10 cellular contexts compared by ENCODE assay signal in the genomic region with DNA sequence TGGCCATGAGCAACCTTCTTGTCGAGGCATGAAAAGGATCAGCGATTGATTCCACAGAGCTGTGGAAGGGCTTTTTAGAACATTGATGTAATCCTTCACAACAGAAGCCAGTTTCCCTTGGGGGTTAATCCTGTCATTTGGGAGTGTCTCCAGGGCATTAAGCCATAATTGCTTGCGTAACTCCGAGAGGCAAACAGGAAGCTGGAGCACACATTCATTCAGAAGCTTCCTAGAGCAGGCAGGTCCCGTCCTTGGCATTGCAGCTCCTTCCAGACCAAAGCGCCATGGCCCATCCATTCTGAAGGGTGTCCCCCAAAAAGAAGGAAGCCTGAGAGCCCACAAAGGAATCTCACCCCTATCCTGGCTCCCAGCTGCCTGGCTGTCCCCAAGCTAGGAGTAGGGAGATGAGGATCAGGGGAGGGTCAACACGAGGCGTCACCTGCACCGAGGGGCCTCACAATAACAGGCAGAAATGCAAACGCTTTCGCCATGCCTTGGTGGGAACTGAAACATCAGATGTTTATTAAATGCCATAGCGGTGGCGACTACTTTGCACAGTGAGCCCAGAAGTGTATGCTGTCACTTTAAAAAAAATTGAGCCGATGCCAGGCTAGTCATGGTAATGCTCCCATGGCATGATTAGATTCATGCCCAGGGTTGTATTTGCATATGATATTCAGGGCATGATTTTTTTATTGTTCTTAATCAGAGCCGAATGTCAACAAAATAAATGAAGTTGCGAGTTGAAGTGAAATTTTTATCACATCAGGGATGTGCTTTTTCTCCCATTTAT.
DNase-seq lines count a peak whose midpoint lies in the region; ATAC-seq and TF ChIP-seq lines count a peak whose summit lies in the region.
"Had no signal": no experiment of that assay in that cellular context is flagged by ENCODE, and none has a peak within 500 bp of the region (broad histone marks: within the 10 kb centered on the region; RNA-seq: fewer than 3 reads in every experiment).

No MANE protein-coding gene starts in this region.

- H3K4me2 ChIP-seq in GM23338, result no peak overlapping the region

- no peak overlapping the region for H3K4me3 Mint-ChIP-seq in GM23338
- H3K4me3 Mint-ChIP-seq: central memory CD8-positive, alpha-beta T cell had no signal

- H3K27me3 ChIP-seq in GM23338 (ENCODE audit: insufficient read depth) (no peaks in the 10 kb centered on the region), psoas muscle (ENCODE audit: insufficient read depth in 3 of 3, low read length in 2 of 3) (no peaks in the 10 kb centered on the region)

- H3K27ac ChIP-seq in GM23338 (ENCODE audit: low read depth) (no peak overlapping the region), epithelial cell of prostate (peak overlapping the region; percentile 66), psoas muscle (no peak overlapping the region)

- DNase-seq in GM23338 (ENCODE audit: low spot score) (no peak), NCI-H2171 (lab: John Stamatoyannopoulos, UW) (peak; percentile 60), epithelial cell of prostate (ENCODE audit: low read depth, low spot score) (peak; percentile 83), psoas muscle (peak in 1 of 2 donors; percentile 22)
- DNase-seq in stimulated activated naive CD8-positive, alpha-beta T cell treated with anti-CD3 and anti-CD28 coated beads, Interleukin-15, Interleukin-2, amounts not matched to agents 100 U/mL and 50 U/mL, for 24 hours, result no peak
- DNase-seq in stimulated activated naive CD4-positive, alpha-beta T cell (lab: John Stamatoyannopoulos, UW), result no peak
- DNase-seq: NCI-H187 treated with DMSO at 0.1 percent for 48 hours had no signal

- TF ChIP-seq CTCF in GM23338 (conservative IDR thresholded peaks at IDR 0.05; ENCODE audit: low read depth in 2 of 2) (no peak), psoas muscle (IDR thresholded peaks at IDR 0.05) (no peak)

- no peaks in the 10 kb centered on the region for H3K36me3 ChIP-seq in GM23338 (ENCODE audit: insufficient read depth)
- H3K36me3 ChIP-seq in psoas muscle (ENCODE audit: insufficient read depth in 1 of 2, low read depth in 1 of 2), result no peaks in the 10 kb centered on the region

- H3K4me3 ChIP-seq in GM23338, result no peak overlapping the region
- H3K4me3 ChIP-seq in psoas muscle, result no peak overlapping the region

- H2AFZ ChIP-seq in GM23338, result peak overlapping the region; percentile 73; the same call in 1 of the 2 replicates

- no peaks in the 10 kb centered on the region for H4K20me1 ChIP-seq in GM23338 (replicated peaks; ENCODE audit: insufficient read depth)

- 62 to 67% (median 63%) methylated on average over 16 of the region's 16 CpGs for WGBS in psoas muscle, 3 donors

- H3K79me2 ChIP-seq in GM23338 (replicated peaks; ENCODE audit: insufficient read depth), result no peaks in the 10 kb centered on the region

- no peaks in the 10 kb centered on the region for H3F3A ChIP-seq in GM23338 (replicated peaks; ENCODE audit: low read depth)

- no peaks in the 10 kb centered on the region for H3K9me3 ChIP-seq in psoas muscle

- H3K27me3 Mint-ChIP-seq in GM23338 (ENCODE audit: insufficient read depth, low read depth, poor library complexity), result no peaks in the 10 kb centered on the region

- H3K4me1 Mint-ChIP-seq in GM23338, result peaks cover 30% of the 10 kb centered on the region
- H3K4me1 Mint-ChIP-seq: central memory CD8-positive, alpha-beta T cell had no signal

- intact Hi-C loops in psoas muscle (cut with DNase I), result loop anchor here in 1 of 2 donors (5.0 kb wide), 1 partner anchor 338 kb away; a partner anchor contains a TSS

- no peaks in the 10 kb centered on the region for H3K36me3 Mint-ChIP-seq in GM23338 (ENCODE audit: low read depth)

- H3K9me3 Mint-ChIP-seq in GM23338, result no peaks in the 10 kb centered on the region
- H3K9me3 Mint-ChIP-seq: central memory CD8-positive, alpha-beta T cell had no signal

- no peak overlapping the region for H3K27ac Mint-ChIP-seq in GM23338

- no peak for ATAC-seq in GM23338
- peak in 3 of 4 donors; percentile 61 to 64 (median 62) for ATAC-seq in psoas muscle
- no peak for ATAC-seq in HG03378 (IDR thresholded peaks at IDR 0.05; ENCODE audit: unreplicated experiment)
- ATAC-seq in stimulated activated naive CD8-positive, alpha-beta T cell treated with anti-CD3 and anti-CD28 coated beads, Interleukin-15, Interleukin-2, amounts not matched to agents 100 U/mL and 50 U/mL, for 24 hours, result no peak
- ATAC-seq in HG03460 (IDR thresholded peaks at IDR 0.05; ENCODE audit: unreplicated experiment), result no peak

- H3K4me1 ChIP-seq in GM23338 (ENCODE audit: insufficient read depth), result peaks cover 4% of the 10 kb centered on the region; the same call in 1 of the 2 replicates
- H3K4me1 ChIP-seq in psoas muscle, result peaks cover 4% of the 10 kb centered on the region

- H3K9me2 ChIP-seq in GM23338 (ENCODE audit: insufficient read depth), result no peaks in the 10 kb centered on the region

TF ChIP-seq in GM23338, 12 proteins besides CTCF, POLR2A, EP300 and RAD21 (continues in another document):
- TF ChIP-seq ZNF114 (CRISPR knock-in tag; IDR thresholded peaks at IDR 0.05), result no peak
- no peak for TF ChIP-seq STAT1 (IDR thresholded peaks at IDR 0.05; ENCODE audit: unreplicated experiment)
- TF ChIP-seq EZH2phosphoT487 (IDR thresholded peaks at IDR 0.05; ENCODE audit: unreplicated experiment), result no peak
- no peak for TF ChIP-seq NANOG (IDR thresholded peaks at IDR 0.05; ENCODE audit: borderline replicate concordance)
- no peak for TF ChIP-seq CREB1 (CRISPR knock-in tag; IDR thresholded peaks at IDR 0.05; ENCODE audit: low read depth)
- TF ChIP-seq, protein P1, sequence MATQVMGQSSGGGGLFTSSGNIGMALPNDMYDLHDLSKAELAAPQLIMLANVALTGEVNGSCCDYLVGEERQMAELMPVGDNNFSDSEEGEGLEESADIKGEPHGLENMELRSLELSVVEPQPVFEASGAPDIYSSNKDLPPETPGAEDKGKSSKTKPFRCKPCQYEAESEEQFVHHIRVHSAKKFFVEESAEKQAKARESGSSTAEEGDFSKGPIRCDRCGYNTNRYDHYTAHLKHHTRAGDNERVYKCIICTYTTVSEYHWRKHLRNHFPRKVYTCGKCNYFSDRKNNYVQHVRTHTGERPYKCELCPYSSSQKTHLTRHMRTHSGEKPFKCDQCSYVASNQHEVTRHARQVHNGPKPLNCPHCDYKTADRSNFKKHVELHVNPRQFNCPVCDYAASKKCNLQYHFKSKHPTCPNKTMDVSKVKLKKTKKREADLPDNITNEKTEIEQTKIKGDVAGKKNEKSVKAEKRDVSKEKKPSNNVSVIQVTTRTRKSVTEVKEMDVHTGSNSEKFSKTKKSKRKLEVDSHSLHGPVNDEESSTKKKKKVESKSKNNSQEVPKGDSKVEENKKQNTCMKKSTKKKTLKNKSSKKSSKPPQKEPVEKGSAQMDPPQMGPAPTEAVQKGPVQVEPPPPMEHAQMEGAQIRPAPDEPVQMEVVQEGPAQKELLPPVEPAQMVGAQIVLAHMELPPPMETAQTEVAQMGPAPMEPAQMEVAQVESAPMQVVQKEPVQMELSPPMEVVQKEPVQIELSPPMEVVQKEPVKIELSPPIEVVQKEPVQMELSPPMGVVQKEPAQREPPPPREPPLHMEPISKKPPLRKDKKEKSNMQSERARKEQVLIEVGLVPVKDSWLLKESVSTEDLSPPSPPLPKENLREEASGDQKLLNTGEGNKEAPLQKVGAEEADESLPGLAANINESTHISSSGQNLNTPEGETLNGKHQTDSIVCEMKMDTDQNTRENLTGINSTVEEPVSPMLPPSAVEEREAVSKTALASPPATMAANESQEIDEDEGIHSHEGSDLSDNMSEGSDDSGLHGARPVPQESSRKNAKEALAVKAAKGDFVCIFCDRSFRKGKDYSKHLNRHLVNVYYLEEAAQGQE (IDR thresholded peaks at IDR 0.05; ENCODE audit: unreplicated experiment), result no peak
- no peak for TF ChIP-seq JUNB (IDR thresholded peaks at IDR 0.05; ENCODE audit: unreplicated experiment)
- no peak for TF ChIP-seq POLR2AphosphoS5 (IDR thresholded peaks at IDR 0.05; ENCODE audit: low read depth)
- TF ChIP-seq, protein P2, sequence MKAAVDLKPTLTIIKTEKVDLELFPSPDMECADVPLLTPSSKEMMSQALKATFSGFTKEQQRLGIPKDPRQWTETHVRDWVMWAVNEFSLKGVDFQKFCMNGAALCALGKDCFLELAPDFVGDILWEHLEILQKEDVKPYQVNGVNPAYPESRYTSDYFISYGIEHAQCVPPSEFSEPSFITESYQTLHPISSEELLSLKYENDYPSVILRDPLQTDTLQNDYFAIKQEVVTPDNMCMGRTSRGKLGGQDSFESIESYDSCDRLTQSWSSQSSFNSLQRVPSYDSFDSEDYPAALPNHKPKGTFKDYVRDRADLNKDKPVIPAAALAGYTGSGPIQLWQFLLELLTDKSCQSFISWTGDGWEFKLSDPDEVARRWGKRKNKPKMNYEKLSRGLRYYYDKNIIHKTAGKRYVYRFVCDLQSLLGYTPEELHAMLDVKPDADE (IDR thresholded peaks at IDR 0.05), result no peak
- TF ChIP-seq ZNF331 (CRISPR knock-in tag; IDR thresholded peaks at IDR 0.05; ENCODE audit: low read depth), result no peak

Comparison
In these comparisons a context has a peak if more than half of its experiments do, and no peak if none do; other contexts are left out.
1. ATAC-seq: peak in psoas muscle (3 of 4); none in GM23338 (single experiment), HG03378 (single experiment), stimulated activated naive CD8-positive, alpha-beta T cell treated with anti-CD3 and anti-CD28 coated beads, Interleukin-15, Interleukin-2, amounts not matched to agents 100 U/mL and 50 U/mL, for 24 hours (single experiment) and HG03460 (single experiment).
2. DNase-seq: peak in NCI-H2171 (single experiment) and epithelial cell of prostate (single experiment); none in GM23338 (single experiment), stimulated activated naive CD8-positive, alpha-beta T cell treated with anti-CD3 and anti-CD28 coated beads, Interleukin-15, Interleukin-2, amounts not matched to agents 100 U/mL and 50 U/mL, for 24 hours (single experiment) and stimulated activated naive CD4-positive, alpha-beta T cell (0 of 6).